ENCODE assay signal across 21 cellular contexts in genomic region chr4:40310225-40310624, GRCh38. TPM values are rescaled to one million over a fixed set of nuclear protein-coding genes. Genes with fewer than 3 reads are reported as not detected.
"Had no signal": no experiment of that assay in that cellular context is flagged by ENCODE, and none has a peak within 500 bp of the region (broad histone marks: within the 10 kb centered on the region; RNA-seq: fewer than 3 reads in every experiment).

No MANE protein-coding gene starts in this region.

- H3K4me1 ChIP-seq: ascending aorta, breast epithelium, gastrocnemius medialis had no signal

- H3K4me3 ChIP-seq: ascending aorta, breast epithelium, gastrocnemius medialis, right atrium auricular region, skin epidermis, suprapubic skin had no signal

- H3K27ac Mint-ChIP-seq: dendritic cell treated with granulocyte-macrophage colony-stimulating factor and Interleukin-4, amounts not matched to agents 40 ng/mL and 50 ng/mL, for 4 days; progenitor cell of endocrine pancreas had no signal

- ATAC-seq: gastrocnemius medialis; heart left ventricle; stimulated activated naive CD8-positive, alpha-beta T cell treated with anti-CD3 and anti-CD28 coated beads, Interleukin-15, Interleukin-2, amounts not matched to agents 100 U/mL and 50 U/mL, for 24 hours had no signal

- H3K27ac ChIP-seq: ascending aorta, gastrocnemius medialis, right atrium auricular region, suprapubic skin had no signal

- FAIRE-seq: TTC549 had no signal

- H3K27me3 ChIP-seq: ascending aorta, breast epithelium, gastrocnemius medialis, heart left ventricle, right atrium auricular region, suprapubic skin had no signal

- H3K4me3 Mint-ChIP-seq: dendritic cell treated with granulocyte-macrophage colony-stimulating factor and Interleukin-4, amounts not matched to agents 40 ng/mL and 50 ng/mL, for 4 days; endodermal cell had no signal

- H3K9me3 Mint-ChIP-seq: activated CD4-positive, alpha-beta memory T cell treated with anti-CD3 and anti-CD28 coated beads for 36 hours; dendritic cell treated with granulocyte-macrophage colony-stimulating factor and Interleukin-4, amounts not matched to agents 40 ng/mL and 50 ng/mL, for 4 days had no signal

- H3K9me3 ChIP-seq: ascending aorta, breast epithelium, gastrocnemius medialis, heart left ventricle, right atrium auricular region, suprapubic skin had no signal

- DNase-seq: activated CD4-positive, alpha-beta memory T cell treated with anti-CD3 and anti-CD28 coated beads for 36 hours; activated naive CD4-positive, alpha-beta T cell; endodermal cell; erythroblast; gastrocnemius medialis; heart left ventricle; immature natural killer cell; mesendoderm; stimulated activated CD4-positive, alpha-beta T cell treated with anti-CD3 and anti-CD28 coated beads, Interleukin-4, amount 100 ng/mL, for 24 hours; stimulated activated naive CD8-positive, alpha-beta T cell treated with anti-CD3 and anti-CD28 coated beads, Interleukin-15, Interleukin-2, amounts not matched to agents 100 U/mL and 50 U/mL, for 24 hours; trophoblast cell had no signal

- H3K27me3 Mint-ChIP-seq: activated CD4-positive, alpha-beta memory T cell treated with anti-CD3 and anti-CD28 coated beads for 36 hours; progenitor cell of endocrine pancreas had no signal

- H3K36me3 ChIP-seq: ascending aorta, breast epithelium, gastrocnemius medialis, heart left ventricle, right atrium auricular region, suprapubic skin had no signal

- H3K36me3 Mint-ChIP-seq: immature natural killer cell had no signal

RNA-seq across cellular contexts. Expression of gene CHRNA9, which starts 24.9 kb away (rescaled TPM):
- total RNA-seq: ascending aorta, breast epithelium, cerebellum, gastrocnemius medialis, heart left ventricle, omental fat pad, right atrium auricular region had no signal
- polyA plus RNA-seq: heart left ventricle, immature natural killer cell had no signal
